Comparison of ENCODE assay signal across 17 cellular contexts in genomic region chr17:61414936-61415251, GRCh38. TPM values are rescaled to one million over a fixed set of nuclear protein-coding genes. Genes with fewer than 3 reads are reported as not detected.
DNase-seq lines count a peak whose midpoint lies in the region; ATAC-seq and TF ChIP-seq lines count a peak whose summit lies in the region.
"Had no signal": no experiment of that assay in that cellular context is flagged by ENCODE, and none has a peak within 500 bp of the region (broad histone marks: within the 10 kb centered on the region; RNA-seq: fewer than 3 reads in every experiment).

No MANE protein-coding gene starts in this region.

- no peaks in the 10 kb centered on the region for H3K27me3 ChIP-seq in fibroblast of lung (ENCODE audit: control insufficient read depth, insufficient read depth, low read length)
- H3K27me3 ChIP-seq: MG63, SJCRH30 had no signal

- H3K4me1 ChIP-seq in HEK293 (ENCODE audit: control insufficient read depth, insufficient read depth, low read length): peaks cover 4% of the 10 kb centered on the region
- H3K4me1 ChIP-seq in fibroblast of lung (ENCODE audit: control insufficient read depth, extremely low read depth, insufficient read depth, low read length): peaks cover 32% of the 10 kb centered on the region
- H3K4me1 ChIP-seq: SJCRH30 had no signal

- TF ChIP-seq CTCF in 22Rv1 (IDR thresholded peaks at IDR 0.05) (no peak), HEK293 (tag by site-specific recombination; IDR thresholded peaks at IDR 0.05) (no peak), fibroblast of lung (conservative IDR thresholded peaks at IDR 0.05 in 1 of 2, IDR thresholded peaks at IDR 0.05 in 1 of 2; ENCODE audit: low read depth in 1 of 2, low read length in 2 of 2) (no peak), WTC11 (IDR thresholded peaks at IDR 0.05) (no peak), GM13977 (IDR thresholded peaks at IDR 0.05; ENCODE audit: extremely low read depth, insufficient read depth, missing control alignments) (no peak), chondrocyte (IDR thresholded peaks at IDR 0.05) (no peak)

- H4K20me1 ChIP-seq in fibroblast of lung (ENCODE audit: control insufficient read depth, extremely low read depth, insufficient read depth, low read length): no peaks in the 10 kb centered on the region

- no peaks in the 10 kb centered on the region for H3K9me3 ChIP-seq in HEK293 (ENCODE audit: control insufficient read depth, insufficient read depth, low read depth, low read length)
- no peaks in the 10 kb centered on the region for H3K9me3 ChIP-seq in fibroblast of lung (ENCODE audit: control insufficient read depth, insufficient read depth, low read depth, low read length)
- H3K9me3 ChIP-seq: MG63, SJCRH30 had no signal

- POLR2A ChIA-PET in HEK293 (lab: Yijun Ruan, JAX) (interaction anchor here (0.6 kb wide), 1 partner anchor 449 kb away, joined by 4 read pairs; the partner anchor contains the start of gene BRIP1), WTC11 (lab: Charles Lee) (no interaction called here)

- H3K27ac ChIP-seq in 22Rv1: peak overlapping the region; percentile 88
- H3K27ac ChIP-seq in HEK293 (ENCODE audit: extremely low read depth, low read depth, low read length): no peak overlapping the region
- peak overlapping the region; percentile 57 for H3K27ac ChIP-seq in fibroblast of lung (ENCODE audit: insufficient read depth, low read length)
- H3K27ac ChIP-seq: GM23248, SJCRH30 had no signal

- H3K9ac ChIP-seq in fibroblast of lung (ENCODE audit: insufficient read depth, low read length): no peak overlapping the region
- H3K9ac ChIP-seq: GM23248 had no signal

- ATAC-seq in WTC11: no peak

- H3K4me3 ChIP-seq in HEK293 (ENCODE audit: low read depth, low read length): no peak overlapping the region
- H3K4me3 ChIP-seq in fibroblast of lung (replicated peaks in 1 of 4; ENCODE audit: control extremely low read depth in 1 of 4, insufficient read depth in 1 of 4, low read depth in 3 of 4, low read length in 4 of 4): peak overlapping the region in 1 of 4 experiments; percentile 81
- H3K4me3 ChIP-seq: GM23248, MG63, SJCRH30 had no signal

- H3K36me3 Mint-ChIP-seq in WTC11 (no peaks in the 10 kb centered on the region), chondrocyte (ENCODE audit: low read depth) (no peaks in the 10 kb centered on the region)
- H3K36me3 Mint-ChIP-seq: CD4-positive, CD25-positive, alpha-beta regulatory T cell had no signal

- H3K9me3 Mint-ChIP-seq in WTC11 (no peaks in the 10 kb centered on the region), chondrocyte (ENCODE audit: low read depth) (no peaks in the 10 kb centered on the region)

- H3K79me2 ChIP-seq in fibroblast of lung (ENCODE audit: control insufficient read depth, insufficient read depth, low read length): peaks cover 26% of the 10 kb centered on the region

- H3K27me3 Mint-ChIP-seq in WTC11 (ENCODE audit: low read depth): peaks cover 77% of the 10 kb centered on the region
- H3K27me3 Mint-ChIP-seq in chondrocyte (ENCODE audit: low read depth): no peaks in the 10 kb centered on the region

- H3K4me1 Mint-ChIP-seq in WTC11 (peaks cover 15% of the 10 kb centered on the region), chondrocyte (ENCODE audit: low read depth) (peaks cover 25% of the 10 kb centered on the region)

- H3K36me3 ChIP-seq in HEK293 (ENCODE audit: control insufficient read depth in 2 of 2, insufficient read depth in 1 of 2, low read length in 2 of 2): no peaks in the 10 kb centered on the region
- no peaks in the 10 kb centered on the region for H3K36me3 ChIP-seq in fibroblast of lung (ENCODE audit: control insufficient read depth, insufficient read depth, low read length)
- H3K36me3 ChIP-seq: MG63, SJCRH30 had no signal

- H3K4me3 Mint-ChIP-seq in WTC11 (no peak overlapping the region), chondrocyte (ENCODE audit: unreplicated experiment) (no peak overlapping the region)

- DNase-seq in fibroblast of lung (ENCODE audit: low read depth in 2 of 2): no peak
- DNase-seq in posterior vena cava (ENCODE audit: low spot score): peak; percentile 34
- no peak for DNase-seq in WTC11 (ENCODE audit: low spot score)
- DNase-seq in GM13977 (ENCODE audit: low spot score): no peak
- no peak for DNase-seq in NCI-H524 (lab: John Stamatoyannopoulos, UW)
- no peak for DNase-seq in chondrocyte (ENCODE audit: low spot score)
- DNase-seq: Calu3; CD4-positive, CD25-positive, alpha-beta regulatory T cell; DMS79; GM23248; MG63; NCI-H1092 treated with DMSO at 0.1 percent for 48 hours; NCI-H187 treated with DMSO at 0.1 percent for 48 hours; NCI-H2171 treated with DMSO at 0.1 percent for 48 hours; SJCRH30 had no signal

- no peak overlapping the region for H3K27ac Mint-ChIP-seq in WTC11
- no peak overlapping the region for H3K27ac Mint-ChIP-seq in chondrocyte (ENCODE audit: unreplicated experiment)
- H3K27ac Mint-ChIP-seq: CD4-positive, CD25-positive, alpha-beta regulatory T cell had no signal

- in situ Hi-C loops in GM13977 (cut with MboI; ENCODE audit: low pct_unique_long_range_greater_than_20kb, low sequenced_read_pairs, unreplicated experiment): loop anchor here (25.0 kb wide), 1 partner anchor 422 kb away; no protein-coding TSS in a partner anchor

- CTCF ChIA-PET in HEK293 (lab: Yijun Ruan, JAX): interaction anchor here (0.9 to 5.1 kb wide), 8 partner anchors 11 to 174 kb away, joined by 3 to 38 read pairs (median 4); no protein-coding TSS in a partner anchor
- CTCF ChIA-PET in WTC11 (lab: Charles Lee): interaction anchor here (6.4 kb wide), 1 partner anchor 53 kb away, joined by 39 read pairs; no protein-coding TSS in a partner anchor

- no peak overlapping the region for H3K4me2 ChIP-seq in fibroblast of lung (ENCODE audit: extremely low read depth, insufficient read depth, low read length)

- intact Hi-C loops in posterior vena cava (cut with DNase I): loop anchor here (5.0 kb wide), 1 partner anchor 137 kb away; no protein-coding TSS in a partner anchor

- no peak overlapping the region for H2AFZ ChIP-seq in fibroblast of lung (ENCODE audit: low read length)
- H2AFZ ChIP-seq: GM23248 had no signal

TF ChIP-seq in HEK293, 187 proteins besides CTCF, POLR2A, EP300 and RAD21 (continues in another document):
- TF ChIP-seq OVOL3 (tag by site-specific recombination; IDR thresholded peaks at IDR 0.05) (no peak), ZBTB44 (tag by site-specific recombination; IDR thresholded peaks at IDR 0.05) (no peak), ZNF488 (tag by site-specific recombination; IDR thresholded peaks at IDR 0.05) (no peak)

TF ChIP-seq in WTC11, 78 proteins besides CTCF, POLR2A, EP300 and RAD21 (continues in another document):
- no peak for TF ChIP-seq HMGXB4 (CRISPR knock-in tag; IDR thresholded peaks at IDR 0.05)
- no peak for TF ChIP-seq ATF2 (CRISPR knock-in tag; IDR thresholded peaks at IDR 0.05; ENCODE audit: borderline replicate concordance, low read depth)
- TF ChIP-seq ZNF425 (CRISPR knock-in tag; conservative IDR thresholded peaks at IDR 0.05): no peak

RNA-seq across cellular contexts. Expression of gene TBX2, which starts 15.3 kb away (rescaled TPM):
- total RNA-seq in fibroblast of lung (98.1 and 148 TPM in 2 replicates), posterior vena cava (10 to 100 TPM; 11.2 to 16.5 TPM), WTC11 (2021) (0.09 to 0.41 TPM (median 0.21 TPM) in 3 replicates), chondrocyte (2.0 to 8.6 TPM (median 8.4 TPM) in 3 replicates)
- 40.5 and 64.9 TPM in 2 replicates for polyA plus RNA-seq in fibroblast of lung
- polyA plus RNA-seq in fibroblast of lung (2012): 86.7 and 151 TPM in 2 replicates
- polyA minus RNA-seq in fibroblast of lung (ENCODE audit: low replicate concordance): 102 and 172 TPM in 2 replicates
- total RNA-seq: CD4-positive, CD25-positive, alpha-beta regulatory T cell had no signal
- polyA plus RNA-seq: CD4-positive, CD25-positive, alpha-beta regulatory T cell had no signal

RNA-seq across cellular contexts. Expression of gene TBX4, which starts 37.3 kb away (rescaled TPM):
- total RNA-seq in fibroblast of lung (35.2 and 44.1 TPM in 2 replicates), posterior vena cava (under 1 TPM in 1 of 2 donors, not detected in 1; 0.24 TPM), WTC11 (2021) (not detected in 3 replicates), chondrocyte (not detected in 3 replicates)
- polyA plus RNA-seq in fibroblast of lung: 84.3 and 93.9 TPM in 2 replicates
- 55.1 and 85.4 TPM in 2 replicates for polyA plus RNA-seq in fibroblast of lung (2012)
- 133 and 151 TPM in 2 replicates for polyA minus RNA-seq in fibroblast of lung (ENCODE audit: low replicate concordance)
- total RNA-seq: Calu3; CD4-positive, CD25-positive, alpha-beta regulatory T cell; GM23248 had no signal
- polyA plus RNA-seq: CD4-positive, CD25-positive, alpha-beta regulatory T cell; GM23248 had no signal

Comparison
In these comparisons a context has a peak if more than half of its experiments do, and no peak if none do; other contexts are left out.
1. RNA of gene TBX4, which starts 37.3 kb away (total RNA-seq): 35.2 to 44.1 TPM in fibroblast of lung; 0.24 TPM in posterior vena cava, not detected in WTC11 and not detected in chondrocyte; every median in the first group is over 10 times any median in the second.